ENCODE assay signal across 27 cellular contexts in genomic region chr14:59177229-59177628, GRCh38.
"Had no signal": no experiment of that assay in that cellular context is flagged by ENCODE, and none has a peak within 500 bp of the region (broad histone marks: within the 10 kb centered on the region; RNA-seq: fewer than 3 reads in every experiment).

No MANE protein-coding gene starts in this region.

- H3K4me3 ChIP-seq: adrenal gland, ascending aorta, colonic mucosa, gastroesophageal sphincter, heart left ventricle, left lung, lung, spleen, thyroid gland had no signal

- H3K36me3 ChIP-seq: adrenal gland, ascending aorta, colonic mucosa, gastroesophageal sphincter, heart left ventricle, left lung, spleen, thyroid gland had no signal

- H3K27ac Mint-ChIP-seq: activated naive CD8-positive, alpha-beta T cell; activated T-helper 2 cell treated with anti-CD3 and anti-CD28 coated beads, Interferon-gamma antibody, Interleukin-2, Interleukin-4, amounts not matched to agents 10 μg/mL and 5 μg/mL and 100 μg/mL, durations not matched to agents 14 hours and 24 hours and 36 hours; immature natural killer cell; naive thymus-derived CD4-positive, alpha-beta T cell; stimulated activated naive CD8-positive, alpha-beta T cell treated with anti-CD3 and anti-CD28 coated beads, Interleukin-15, Interleukin-2, amounts not matched to agents 100 ng/mL and 50 ng/mL, for 24 hours had no signal

- H3K4me3 Mint-ChIP-seq: activated naive CD8-positive, alpha-beta T cell; activated T-cell treated with anti-CD3 and anti-CD28 coated beads, Interleukin-2, amount 50 U/mL, for 4 hours; immature natural killer cell; naive thymus-derived CD4-positive, alpha-beta T cell; neural crest cell; stimulated activated naive CD8-positive, alpha-beta T cell treated with anti-CD3 and anti-CD28 coated beads, Interleukin-15, Interleukin-2, amounts not matched to agents 100 ng/mL and 50 ng/mL, for 24 hours had no signal

- H3K9me3 ChIP-seq: adrenal gland, ascending aorta, colonic mucosa, gastroesophageal sphincter, heart left ventricle, left lung, spleen, thyroid gland had no signal

- ATAC-seq: activated T-cell treated with anti-CD3 and anti-CD28 coated beads, Interleukin-2, amount 50 U/mL, for 4 hours; heart left ventricle; left lung; naive thymus-derived CD4-positive, alpha-beta T cell had no signal

- H3K27ac ChIP-seq: adrenal gland, colonic mucosa, epithelial cell of prostate, gastroesophageal sphincter, heart left ventricle, left lung, spleen, thyroid gland had no signal

- H3K4me1 Mint-ChIP-seq: naive thymus-derived CD4-positive, alpha-beta T cell; neural crest cell had no signal

- H3K27me3 ChIP-seq: adrenal gland, ascending aorta, colonic mucosa, gastroesophageal sphincter, heart left ventricle, left lung, spleen, thyroid gland had no signal

- H3K9me3 Mint-ChIP-seq: activated T-cell treated with anti-CD3 and anti-CD28 coated beads, Interleukin-2, amount 50 U/mL, for 4 hours; activated T-helper 2 cell treated with anti-CD3 and anti-CD28 coated beads, Interferon-gamma antibody, Interleukin-2, Interleukin-4, amounts not matched to agents 10 μg/mL and 5 μg/mL and 100 μg/mL, durations not matched to agents 14 hours and 24 hours and 36 hours; immature natural killer cell; naive thymus-derived CD4-positive, alpha-beta T cell; neural crest cell; stimulated activated naive CD8-positive, alpha-beta T cell treated with anti-CD3 and anti-CD28 coated beads, Interleukin-15, Interleukin-2, amounts not matched to agents 100 ng/mL and 50 ng/mL, for 24 hours had no signal

- DNase-seq: activated CD4-positive, alpha-beta T cell treated with anti-CD3 and anti-CD28 coated beads for 4 hours; activated CD4-positive, alpha-beta T cell treated with anti-CD3 and anti-CD28 coated beads, Interleukin-2, amount 50 U/mL, for 48 hours; activated CD4-positive, CD25-positive, alpha-beta regulatory T cell; activated CD8-positive, alpha-beta memory T cell treated with anti-CD3 and anti-CD28 coated beads, Interleukin-2, amount 50 U/mL, for 48 hours; activated naive CD4-positive, alpha-beta T cell; activated T-cell treated with anti-CD3 and anti-CD28 coated beads, Interleukin-2, amount 50 U/mL, for 4 hours; adrenal gland; colonic mucosa; heart left ventricle; immature natural killer cell; kidney glomerular epithelial cell; left lung; naive thymus-derived CD4-positive, alpha-beta T cell; posterior cingulate gyrus; spleen; stimulated activated CD4-positive, alpha-beta T cell treated with anti-CD3 and anti-CD28 coated beads, Interleukin-4, amount 100 ng/mL, for 24 hours; substantia nigra; T1000; thyroid gland had no signal

- H3K36me3 Mint-ChIP-seq: activated naive CD8-positive, alpha-beta T cell; immature natural killer cell; naive thymus-derived CD4-positive, alpha-beta T cell had no signal

- H3K4me1 ChIP-seq: adrenal gland, colonic mucosa, gastroesophageal sphincter, left lung, spleen, thyroid gland had no signal
